19 cellular contexts compared by ENCODE assay signal in the genomic region with DNA sequence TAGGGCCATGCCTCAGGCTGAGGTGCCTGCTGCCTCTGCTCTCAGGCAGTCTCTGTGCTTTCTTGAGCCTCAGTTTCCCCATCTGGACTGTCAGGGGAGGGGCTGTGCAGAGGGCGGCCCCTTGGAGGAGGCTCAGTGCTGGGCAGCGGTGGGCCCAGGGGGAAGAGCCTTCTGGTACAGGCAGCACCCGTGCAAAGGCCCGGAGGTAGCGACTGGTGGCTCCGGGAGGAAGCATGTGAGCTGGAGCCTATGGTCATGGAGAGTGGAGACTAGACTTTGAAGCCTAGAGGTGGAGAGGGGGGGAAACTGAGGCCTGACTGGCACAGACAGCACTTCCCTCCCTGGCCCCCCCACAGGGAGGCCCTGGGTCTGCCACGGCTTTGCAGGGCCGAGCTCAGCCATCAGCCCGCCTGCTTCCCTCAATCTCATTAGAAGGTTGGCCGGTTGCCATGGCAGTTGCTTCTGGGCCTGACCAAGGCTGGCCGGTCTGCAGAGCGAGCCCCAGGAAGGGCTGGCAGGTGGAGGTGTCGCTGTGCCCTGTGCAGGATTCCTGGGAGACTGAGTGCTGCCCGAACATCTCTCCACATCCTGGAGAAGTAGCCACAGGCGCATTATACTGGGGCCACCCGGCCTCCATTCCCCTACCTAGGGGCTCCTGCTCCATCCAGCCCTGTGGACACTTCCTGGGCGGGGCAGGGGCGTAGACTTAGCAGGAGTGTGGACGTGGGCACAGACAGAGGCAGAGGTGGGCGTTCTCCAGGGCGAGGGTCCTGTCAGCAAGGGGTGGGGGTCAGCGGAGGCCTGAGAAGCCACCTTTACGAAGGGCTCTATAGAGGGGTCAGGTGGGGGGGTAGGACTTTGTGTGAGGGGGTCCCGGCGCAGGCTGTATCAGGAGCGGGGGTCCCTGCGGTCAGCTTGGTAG. TPM values are rescaled to one million over a fixed set of nuclear protein-coding genes. Genes with fewer than 3 reads are reported as not detected.
DNase-seq lines count a peak whose midpoint lies in the region; ATAC-seq, FAIRE-seq and TF ChIP-seq lines count a peak whose summit lies in the region.
"Had no signal": no experiment of that assay in that cellular context is flagged by ENCODE, and none has a peak within 500 bp of the region (broad histone marks: within the 10 kb centered on the region; RNA-seq: fewer than 3 reads in every experiment).

No MANE protein-coding gene starts in this region.

- FAIRE-seq in H1 (lab: Jason Lieb, UNC): no peak
- FAIRE-seq: bronchial epithelial cell had no signal

- no peak overlapping the region for H2BK120ac ChIP-seq in H1 (replicated peaks; ENCODE audit: low read depth, low read length)

- H3K4me1 ChIP-seq in Caco-2 (peaks cover 66% of the 10 kb centered on the region), H1 (replicated peaks in 1 of 4; ENCODE audit: control insufficient read depth in 3 of 4, insufficient read depth in 4 of 4, low read length in 3 of 4) (peaks cover 0 to 3% (median 0%) of the 10 kb centered on the region in 4 experiments; a peak in 1 of 7 replicates), psoas muscle (no peaks in the 10 kb centered on the region)

- no peaks in the 10 kb centered on the region for H3K27me3 Mint-ChIP-seq in Caco-2 (ENCODE audit: insufficient read depth, unreplicated experiment)
- H3K27me3 Mint-ChIP-seq: activated naive CD8-positive, alpha-beta T cell treated with anti-CD3 and anti-CD28 coated beads, Interleukin-2, amount 10 ng/mL, durations not matched to agents 7 days and 5 days had no signal

- no peak overlapping the region for H3K56ac ChIP-seq in H1 (replicated peaks; ENCODE audit: insufficient read length, low read depth, low read length)

- peaks cover 12% of the 10 kb centered on the region for H3K36me3 Mint-ChIP-seq in Caco-2 (ENCODE audit: insufficient read depth, unreplicated experiment)
- H3K36me3 Mint-ChIP-seq: activated naive CD8-positive, alpha-beta T cell treated with anti-CD3 and anti-CD28 coated beads, Interleukin-2, amount 10 ng/mL, durations not matched to agents 7 days and 5 days had no signal

- CTCF ChIA-PET in Caco-2 (lab: Charles Lee) (no interaction called here), H1 (lab: Charles Lee; ENCODE audit: partially characterized antibody) (interaction anchor here (0.6 to 1.8 kb wide), 4 partner anchors 11 to 239 kb away, joined by 3 to 6 read pairs (median 3); no protein-coding TSS in a partner anchor)

- intact Hi-C loops in Caco-2 (cut with micrococcal nuclease; ENCODE audit: unreplicated experiment): no loop called here
- intact Hi-C loops in psoas muscle (cut with DNase I): no loop called here

- H3K4me3 ChIP-seq in Caco-2 (ENCODE audit: low read depth, low read length) (no peak overlapping the region), H1 (ENCODE audit: extremely low read depth in 1 of 4, insufficient read depth in 2 of 4, low read depth in 3 of 4, low read length in 4 of 4) (no peak overlapping the region), psoas muscle (no peak overlapping the region)
- H3K4me3 ChIP-seq: gastroesophageal sphincter, vagina had no signal

- H4K8ac ChIP-seq in H1 (ENCODE audit: extremely low read depth, insufficient read depth, low read length): 0 out of 2 replicates have a peak overlapping the region, but pooled peaks have one; percentile 11

- no peak overlapping the region for H4K5ac ChIP-seq in H1 (ENCODE audit: insufficient read length, low read depth, low read length)

- H2BK20ac ChIP-seq in H1 (ENCODE audit: low read length): no peak overlapping the region

- H3K14ac ChIP-seq in H1 (ENCODE audit: insufficient read length): no peak overlapping the region

- peaks cover 32% of the 10 kb centered on the region for H3K4me1 Mint-ChIP-seq in Caco-2 (ENCODE audit: low read depth, unreplicated experiment)
- H3K4me1 Mint-ChIP-seq: activated naive CD8-positive, alpha-beta T cell treated with anti-CD3 and anti-CD28 coated beads, Interleukin-2, amount 10 ng/mL, durations not matched to agents 7 days and 5 days had no signal

- H3K27ac ChIP-seq in H1 (ENCODE audit: low read depth, low read length) (no peak overlapping the region), psoas muscle (no peak overlapping the region)
- H3K27ac ChIP-seq: gastroesophageal sphincter, vagina had no signal

- H2BK15ac ChIP-seq in H1 (ENCODE audit: low read length): no peak overlapping the region

- H3K23me2 ChIP-seq in H1 (ENCODE audit: low read depth, low read length): no peaks in the 10 kb centered on the region

- H3K18ac ChIP-seq in H1 (ENCODE audit: extremely low read depth, low read length): no peak overlapping the region

- H3K4me2 ChIP-seq in H1 (ENCODE audit: insufficient read depth in 1 of 2, low read depth in 2 of 2, low read length in 2 of 2): no peak overlapping the region

- H2AK5ac ChIP-seq in H1 (ENCODE audit: low read depth, low read length): no peak overlapping the region

- H3K27me3 ChIP-seq in Caco-2 (replicated peaks; ENCODE audit: control insufficient read depth, insufficient read depth, low read length): no peaks in the 10 kb centered on the region
- H3K27me3 ChIP-seq in H1 (replicated peaks in 1 of 4; ENCODE audit: control insufficient read depth in 3 of 4, extremely low read depth in 1 of 4, insufficient read depth in 3 of 4, low read length in 3 of 4): no peaks in the 10 kb centered on the region
- H3K27me3 ChIP-seq in psoas muscle (ENCODE audit: insufficient read depth in 3 of 3, low read length in 2 of 3): no peaks in the 10 kb centered on the region
- H3K27me3 ChIP-seq: gastroesophageal sphincter, vagina had no signal

- POLR2A ChIA-PET in Caco-2 (lab: Charles Lee) (no interaction called here), H1 (lab: Charles Lee; ENCODE audit: partially characterized antibody) (interaction anchor here (1.0 kb wide), 1 partner anchor 155 kb away, joined by 3 read pairs; no protein-coding TSS in a partner anchor)

- no peak for DNase-seq in Caco-2
- peak; percentile 18 for DNase-seq in NCI-H2029 treated with DMSO at 0.1 percent for 48 hours (lab: John Stamatoyannopoulos, UW)
- no peak for DNase-seq in H1 (ENCODE audit: low read depth in 1 of 2, low spot score in 2 of 2)
- DNase-seq in psoas muscle: peak in 1 of 2 donors; percentile 56
- no peak for DNase-seq in activated naive CD4-positive, alpha-beta T cell (lab: John Stamatoyannopoulos, UW)
- DNase-seq: activated naive CD8-positive, alpha-beta T cell treated with anti-CD3 and anti-CD28 coated beads, Interleukin-2, amount 10 ng/mL, durations not matched to agents 7 days and 5 days; NCI-H1417; stimulated activated CD4-positive, alpha-beta T cell treated with anti-CD3 and anti-CD28 coated beads, Interleukin-2, amount 100 ng/mL, for 48 hours had no signal

- H3K9me3 ChIP-seq in Caco-2: no peaks in the 10 kb centered on the region
- H3K9me3 ChIP-seq in H1 (ENCODE audit: insufficient read depth in 2 of 2, low read depth in 1 of 2, low read length in 1 of 2): no peaks in the 10 kb centered on the region
- no peaks in the 10 kb centered on the region for H3K9me3 ChIP-seq in psoas muscle
- H3K9me3 ChIP-seq: gastroesophageal sphincter, vagina had no signal

- peaks cover 2% of the 10 kb centered on the region; the same call in 1 of the 2 replicates for H3K79me1 ChIP-seq in H1 (ENCODE audit: low read depth, low read length)

- TF ChIP-seq CTCF in Caco-2 (IDR thresholded peaks at IDR 0.05; ENCODE audit: insufficient read depth in 1 of 2, low read depth in 1 of 2, low read length in 1 of 2, severe bottlenecking in 1 of 2, unreplicated experiment in 1 of 2) (no peak), H1 (IDR thresholded peaks at IDR 0.05; ENCODE audit: control extremely low read depth in 1 of 3, insufficient read depth in 1 of 3, low read depth in 1 of 3, low read length in 3 of 3) (no peak), psoas muscle (IDR thresholded peaks at IDR 0.05) (no peak)

- peak overlapping the region; percentile 67 for H3K27ac Mint-ChIP-seq in Caco-2 (ENCODE audit: unreplicated experiment)
- H3K27ac Mint-ChIP-seq: activated naive CD8-positive, alpha-beta T cell treated with anti-CD3 and anti-CD28 coated beads, Interleukin-2, amount 10 ng/mL, durations not matched to agents 7 days and 5 days; activated T-helper 1 cell treated with anti-CD3 and anti-CD28 coated beads, Interleukin-12 subunit alpha, Interleukin-12 subunit beta, Interleukin-2, Interleukin-4 antibody, amounts not matched to agents 30 ng/mL and 10 ng/mL and 1 ng/mL, durations not matched to agents 14 hours and 24 hours and 36 hours had no signal

- no peak overlapping the region for H4K91ac ChIP-seq in H1 (replicated peaks; ENCODE audit: insufficient read length, low read length)

- no peak for TF ChIP-seq EP300 in H1 (IDR thresholded peaks at IDR 0.05; ENCODE audit: borderline replicate concordance in 1 of 2, low read depth in 2 of 2, low read length in 2 of 2)

- H3K36me3 ChIP-seq in Caco-2 (ENCODE audit: control insufficient read depth, insufficient read depth, low read length) (no peaks in the 10 kb centered on the region), H1 (ENCODE audit: control insufficient read depth in 2 of 4, insufficient read depth in 4 of 4, low read length in 3 of 4) (no peaks in the 10 kb centered on the region), psoas muscle (ENCODE audit: insufficient read depth in 1 of 2, low read depth in 1 of 2) (no peaks in the 10 kb centered on the region)
- H3K36me3 ChIP-seq: gastroesophageal sphincter, vagina had no signal

- TF ChIP-seq RAD21 in H1 (IDR thresholded peaks at IDR 0.05 in 1 of 2, conservative IDR thresholded peaks at IDR 0.05 in 1 of 2; ENCODE audit: low read depth in 2 of 2, low read length in 2 of 2): no peak

- H2BK5ac ChIP-seq in H1 (ENCODE audit: low read depth, low read length): no peak overlapping the region

- H3K4me3 Mint-ChIP-seq in Caco-2 (ENCODE audit: unreplicated experiment): no peak overlapping the region
- H3K4me3 Mint-ChIP-seq: activated naive CD8-positive, alpha-beta T cell treated with anti-CD3 and anti-CD28 coated beads, Interleukin-2, amount 10 ng/mL, durations not matched to agents 7 days and 5 days; activated T-helper 1 cell treated with anti-CD3 and anti-CD28 coated beads, Interleukin-12 subunit alpha, Interleukin-12 subunit beta, Interleukin-2, Interleukin-4 antibody, amounts not matched to agents 30 ng/mL and 10 ng/mL and 1 ng/mL, durations not matched to agents 14 hours and 24 hours and 36 hours had no signal

- H2AFZ ChIP-seq in H1 (ENCODE audit: low read length): no peak overlapping the region

- H3K4ac ChIP-seq in H1 (replicated peaks; ENCODE audit: insufficient read length, low read depth, low read length): no peak overlapping the region

- H4K20me1 ChIP-seq in H1 (replicated peaks in 1 of 2; ENCODE audit: control insufficient read depth in 1 of 2, insufficient read depth in 2 of 2, low read length in 2 of 2): peaks cover 2 to 10% of the 10 kb centered on the region in 2 experiments

- H3K9ac ChIP-seq in H1 (replicated peaks in 1 of 4; ENCODE audit: extremely low read depth in 1 of 4, low read depth in 3 of 4, low read length in 3 of 4): no peak overlapping the region

- no peaks in the 10 kb centered on the region for H3K79me2 ChIP-seq in H1 (ENCODE audit: control insufficient read depth in 1 of 2, insufficient read depth in 2 of 2, low read length in 2 of 2)

- H2BK12ac ChIP-seq in H1 (ENCODE audit: low read depth, low read length): no peak overlapping the region

- BruUV-seq in Caco-2 (replicated peaks; lab: Mats Ljungman, UMichigan): no TSS peak

- TF ChIP-seq POLR2A in H1 (IDR thresholded peaks at IDR 0.05; ENCODE audit: control extremely low read depth in 1 of 2, low read depth in 2 of 2, low read length in 2 of 2): no peak

- H3K23ac ChIP-seq in H1 (ENCODE audit: insufficient read length): no peak overlapping the region

- H3K9me3 Mint-ChIP-seq in Caco-2 (ENCODE audit: unreplicated experiment): no peaks in the 10 kb centered on the region
- H3K9me3 Mint-ChIP-seq: activated naive CD8-positive, alpha-beta T cell treated with anti-CD3 and anti-CD28 coated beads, Interleukin-2, amount 10 ng/mL, durations not matched to agents 7 days and 5 days; activated T-helper 1 cell treated with anti-CD3 and anti-CD28 coated beads, Interleukin-12 subunit alpha, Interleukin-12 subunit beta, Interleukin-2, Interleukin-4 antibody, amounts not matched to agents 30 ng/mL and 10 ng/mL and 1 ng/mL, durations not matched to agents 14 hours and 24 hours and 36 hours had no signal

- ATAC-seq in psoas muscle: peak in 3 of 4 donors; percentile 27 to 44 (median 28)
- ATAC-seq in HG03460 (IDR thresholded peaks at IDR 0.05; ENCODE audit: unreplicated experiment): no peak
- no peak for ATAC-seq in HG03342 (IDR thresholded peaks at IDR 0.05; ENCODE audit: unreplicated experiment)
- ATAC-seq: activated CD4-positive, CD25-positive, alpha-beta regulatory T cell treated with anti-CD3 and anti-CD28 coated beads, Interleukin-2, amount 50 U/mL, for 24 hours; esophagus mucosa; gastroesophageal sphincter; Right ventricle myocardium inferior had no signal

- WGBS in H1 (ENCODE audit: extremely low coverage in 1 of 2, insufficient coverage in 1 of 2, insufficient read length in 1 of 2, insufficient replicate concordance in 2 of 2, low coverage in 1 of 2, low lambda C conversion rate in 2 of 2, missing lambda C conversion rate in 1 of 2), 2 experiments: 87% methylated on average over 26 of the region's 27 CpGs; no CpG with 5 or more reads in 1 of the 2 experiments
- 70 to 85% (median 79%) methylated on average over 23 to 27 of the region's 27 CpGs for WGBS in psoas muscle, 3 donors

RNA-seq across cellular contexts. Expression of a gene that starts 53.2 kb away (rescaled TPM):
- total RNA-seq in Caco-2 (2022) (12.0 and 13.8 TPM in 2 replicates), psoas muscle (10 to 100 TPM in 2 of 4 donors, 1 to 10 TPM in 2; 8.1 to 12.5 (median 9.6) TPM)
- total RNA-seq in H1 (2021; fragmentation: NEBNext Ultra II Directional; extraction: Animal tissue kit (Norgen Biotek cat#: 25700)): 8.5 TPM in 2 replicates
- polyA plus RNA-seq in H1 (2011; rRNA removed) (2.9 and 6.5 TPM in 2 replicates), psoas muscle (1 to 10 TPM; 4.5 to 6.6 (median 6.3) TPM)
- polyA plus RNA-seq in H1 (2011; cell fraction: cytosol; rRNA removed): 2.7 TPM
- polyA plus RNA-seq in H1 (2011; cell fraction: nucleus; rRNA removed): 18.3 TPM
- 4.4 to 9.8 TPM (median 8.1 TPM) in 4 replicates for polyA plus RNA-seq in H1 (2012, experiment 1 of 2)
- 4.9 TPM for polyA plus RNA-seq in H1 (2012, experiment 2 of 2)
- 8.8 TPM for polyA plus RNA-seq in H1 (2013, experiment 1 of 2)
- 7.7 TPM for polyA plus RNA-seq in H1 (2013, experiment 2 of 2)
- 0.71 and 1.8 TPM in 2 replicates for polyA minus RNA-seq in H1 (2011; rRNA and poly(A)+ RNA removed)
- polyA minus RNA-seq in H1 (2011; cell fraction: cytosol; rRNA and poly(A)+ RNA removed): 4.7 TPM
- 6.3 TPM for polyA minus RNA-seq in H1 (2011; cell fraction: nucleus; rRNA and poly(A)+ RNA removed)

RNA-seq across cellular contexts. Expression of a gene that starts 54.4 kb away (rescaled TPM):
- total RNA-seq in Caco-2 (2022) (0.14 and 0.16 TPM in 2 replicates), psoas muscle (1 to 10 TPM in 2 of 4 donors, under 1 TPM in 1, not detected in 1; 0.12 to 1.8 (median 1.5) TPM)
- total RNA-seq in H1 (2021; fragmentation: NEBNext Ultra II Directional; extraction: Animal tissue kit (Norgen Biotek cat#: 25700)): 0.17 and 0.25 TPM in 2 replicates
- polyA plus RNA-seq in H1 (2011; rRNA removed) (0.17 and 0.35 TPM in 2 replicates), psoas muscle (under 1 TPM; 0.10 to 0.94 (median 0.75) TPM)
- polyA plus RNA-seq in H1 (2011; cell fraction: cytosol; rRNA removed): 0.37 TPM
- 0.91 TPM for polyA plus RNA-seq in H1 (2011; cell fraction: nucleus; rRNA removed)
- polyA plus RNA-seq in H1 (2012, experiment 1 of 2): 0.09 to 0.24 TPM (median 0.16 TPM) in 3 of 4 replicates, not detected in the other
- 0.09 TPM for polyA plus RNA-seq in H1 (2012, experiment 2 of 2)
- 0.16 TPM for polyA plus RNA-seq in H1 (2013, experiment 1 of 2)
- polyA plus RNA-seq in H1 (2013, experiment 2 of 2): 0.15 TPM
- polyA minus RNA-seq in H1 (2011; rRNA and poly(A)+ RNA removed): 0.19 and 0.29 TPM in 2 replicates
- not detected for polyA minus RNA-seq in H1 (2011; cell fraction: cytosol; rRNA and poly(A)+ RNA removed)
- not detected for polyA minus RNA-seq in H1 (2011; cell fraction: nucleus; rRNA and poly(A)+ RNA removed)
- total RNA-seq: activated CD8-positive, alpha-beta memory T cell treated with anti-CD3 and anti-CD28 coated beads for 36 hours; activated naive CD8-positive, alpha-beta T cell treated with anti-CD3 and anti-CD28 coated beads, Interleukin-2, amount 10 ng/mL, durations not matched to agents 7 days and 5 days; activated T-helper 1 cell treated with anti-CD3 and anti-CD28 coated beads, Interleukin-12 subunit alpha, Interleukin-12 subunit beta, Interleukin-2, Interleukin-4 antibody, amounts not matched to agents 30 ng/mL and 10 ng/mL and 1 ng/mL, durations not matched to agents 14 hours and 24 hours and 36 hours; bronchial epithelial cell; Right ventricle myocardium inferior; T-helper 2 cell treated with Interferon-gamma antibody and Interleukin-4, amounts not matched to agents 100 ng/mL and 5 ng/mL, for 36 hours had no signal

Comparison
In these comparisons a context has a peak if more than half of its experiments do, and no peak if none do; other contexts are left out.
1. ATAC-seq: peak in psoas muscle (3 of 4); none in HG03460 (single experiment) and HG03342 (single experiment).